8 cellular contexts compared by ENCODE assay signal in the genomic region with DNA sequence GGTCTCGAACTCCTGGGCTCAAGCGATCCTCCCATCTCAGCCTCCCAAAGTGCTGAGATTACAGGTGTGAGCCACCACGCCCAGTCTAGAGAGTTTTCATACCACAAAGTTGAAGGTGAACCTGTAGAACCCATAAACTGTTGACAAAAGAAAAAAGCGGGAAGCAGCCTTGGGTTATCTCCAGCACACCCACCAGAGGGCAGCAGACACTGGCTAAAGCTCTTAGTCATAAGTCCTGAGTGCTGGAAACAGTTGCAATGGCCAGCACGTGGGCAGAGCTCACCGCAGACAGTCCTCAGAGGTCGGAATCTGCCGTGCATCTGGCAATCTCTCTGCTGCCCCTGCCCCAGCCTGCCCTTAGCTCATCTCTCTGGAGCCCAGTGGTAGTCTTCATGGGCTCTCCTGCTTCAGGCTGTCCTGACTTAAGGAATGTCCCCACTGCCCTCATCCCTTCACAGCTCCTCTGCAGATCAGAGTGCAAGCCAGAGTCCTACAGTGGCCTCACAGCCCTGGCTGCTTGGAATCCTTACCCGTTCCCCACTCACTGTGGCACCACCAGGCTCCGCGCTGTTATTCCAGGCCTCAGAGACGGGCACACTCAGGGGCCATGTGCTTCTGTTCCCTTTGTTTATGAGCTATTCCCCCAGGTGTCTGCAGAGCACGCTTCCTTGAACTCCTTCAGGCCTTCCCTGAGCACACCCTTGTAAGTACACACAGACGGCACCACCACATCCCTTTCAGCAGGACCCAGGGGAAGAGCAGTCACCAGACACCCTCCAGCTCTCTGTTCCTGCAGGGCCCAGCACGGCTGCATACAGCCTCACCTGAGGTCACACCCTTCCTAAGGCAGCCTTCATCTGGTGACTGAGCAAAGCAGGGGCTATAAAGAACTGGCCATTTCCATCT. TPM values are rescaled to one million over a fixed set of nuclear protein-coding genes. Genes with fewer than 3 reads are reported as not detected.
DNase-seq lines count a peak whose midpoint lies in the region; ATAC-seq and TF ChIP-seq lines count a peak whose summit lies in the region.

No MANE protein-coding gene starts in this region.

- TF ChIP-seq CTCF in SU-DHL-6 (IDR thresholded peaks at IDR 0.05; ENCODE audit: insufficient read depth, low read length, poor library complexity, severe bottlenecking) (peak; percentile 82), heart left ventricle (IDR thresholded peaks at IDR 0.05) (peak; percentile 76 to 94 (median 88)), psoas muscle (IDR thresholded peaks at IDR 0.05) (peak; percentile 91), uterus (IDR thresholded peaks at IDR 0.05) (peak; percentile 92 to 96 (median 94))

- H3K9me2 ChIP-seq in GM23248 (ENCODE audit: insufficient read depth) (no peaks in the 10 kb centered on the region), SU-DHL-6 (replicated peaks; ENCODE audit: insufficient read depth, low read length) (no peaks in the 10 kb centered on the region)

- H3K27me3 ChIP-seq in CD4-positive, alpha-beta memory T cell (ENCODE audit: insufficient read depth, low read length), result no peaks in the 10 kb centered on the region
- no peaks in the 10 kb centered on the region; the same call in 1 of the 2 replicates for H3K27me3 ChIP-seq in GM23248 (replicated peaks; ENCODE audit: insufficient read depth)
- H3K27me3 ChIP-seq in SU-DHL-6 (ENCODE audit: low read length), result no peaks in the 10 kb centered on the region
- no peaks in the 10 kb centered on the region for H3K27me3 ChIP-seq in heart left ventricle
- no peaks in the 10 kb centered on the region for H3K27me3 ChIP-seq in psoas muscle (ENCODE audit: insufficient read depth in 3 of 3, low read length in 2 of 3)
- H3K27me3 ChIP-seq in uterus, result no peaks in the 10 kb centered on the region

- no peaks in the 10 kb centered on the region for H3K36me3 ChIP-seq in CD4-positive, alpha-beta memory T cell (ENCODE audit: insufficient read depth, low read length)
- H3K36me3 ChIP-seq in GM23248 (ENCODE audit: low read depth), result no peaks in the 10 kb centered on the region
- H3K36me3 ChIP-seq in SU-DHL-6 (ENCODE audit: low read length), result no peaks in the 10 kb centered on the region
- no peaks in the 10 kb centered on the region for H3K36me3 ChIP-seq in heart left ventricle
- no peaks in the 10 kb centered on the region for H3K36me3 ChIP-seq in psoas muscle (ENCODE audit: insufficient read depth in 1 of 2, low read depth in 1 of 2)
- no peaks in the 10 kb centered on the region for H3K36me3 ChIP-seq in uterus

- H3K36me3 Mint-ChIP-seq in CD4-positive, alpha-beta memory T cell, result no peaks in the 10 kb centered on the region

- no peaks in the 10 kb centered on the region for H4K20me1 ChIP-seq in GM23248 (ENCODE audit: insufficient read depth)
- no peaks in the 10 kb centered on the region for H4K20me1 ChIP-seq in SU-DHL-6 (ENCODE audit: low read depth, low read length)

- peak overlapping the region; percentile 55 for H2AFZ ChIP-seq in GM23248
- H2AFZ ChIP-seq in SU-DHL-6 (ENCODE audit: low read depth, low read length, severe bottlenecking), result peak overlapping the region; percentile 87

- peaks cover 0 to 5% (median 0%) of the 10 kb centered on the region in 8 donors for H3K9me3 Mint-ChIP-seq in CD4-positive, alpha-beta memory T cell

- POLR2A ChIA-PET in CD4-positive, alpha-beta memory T cell (lab: Charles Lee; ENCODE audit: partially characterized antibody), result interaction anchor here (1.0 to 1.1 kb wide), 2 partner anchors 259 to 267 kb away, joined by 4 to 15 read pairs; partner anchors contain the start of gene SMARCC1

- H3K4me2 ChIP-seq in GM23248 (ENCODE audit: unreplicated experiment) (peak overlapping the region; percentile 12), SU-DHL-6 (ENCODE audit: low read depth, low read length, poor library complexity, severe bottlenecking) (no peak overlapping the region)

- ATAC-seq in heart left ventricle (peak; percentile 69 to 98 (median 95)), psoas muscle (peak; percentile 97 to 100 (median 99))

- H3K4me3 Mint-ChIP-seq in CD4-positive, alpha-beta memory T cell, result no peak overlapping the region

- peak overlapping the region in 2 of 7 donors; percentile 66 for H3K27ac Mint-ChIP-seq in CD4-positive, alpha-beta memory T cell

- DNase-seq in CD4-positive, alpha-beta memory T cell, result peak; percentile 49 to 76 (median 65)
- peak; percentile 92 for DNase-seq in GM23248
- DNase-seq in NCI-H1436 treated with DMSO at 0.1 percent for 48 hours (lab: John Stamatoyannopoulos, UW), result peak; percentile 64
- DNase-seq in activated naive CD8-positive, alpha-beta T cell treated with anti-CD3 and anti-CD28 coated beads, Interleukin-2, amount 50 U/mL, for 16 hours (ENCODE audit: low read depth, low spot score), result peak; percentile 38
- peak; percentile 73 to 85 (median 81) for DNase-seq in heart left ventricle
- DNase-seq in psoas muscle, result peak; percentile 72 to 89
- peak; percentile 71 to 86 for DNase-seq in uterus

- no peaks in the 10 kb centered on the region for H3K27me3 Mint-ChIP-seq in CD4-positive, alpha-beta memory T cell

- WGBS in GM23248 (ENCODE audit: low coverage in 1 of 2, low lambda C conversion rate in 2 of 2, missing lambda C conversion rate in 2 of 2), 2 experiments, result 30 to 33% methylated on average over 15 of the region's 15 CpGs
- 33 to 51% (median 37%) methylated on average over 11 to 15 of the region's 15 CpGs for WGBS in heart left ventricle, 4 donors
- 34 to 39% (median 36%) methylated on average over 15 of the region's 15 CpGs for WGBS in psoas muscle, 3 donors

- H3K27ac ChIP-seq in CD4-positive, alpha-beta memory T cell (ENCODE audit: low read depth, low read length), result no peak overlapping the region
- H3K27ac ChIP-seq in GM23248, result no peak overlapping the region
- H3K27ac ChIP-seq in SU-DHL-6 (ENCODE audit: low read depth, low read length), result no peak overlapping the region
- H3K27ac ChIP-seq in heart left ventricle, result no peak overlapping the region
- no peak overlapping the region for H3K27ac ChIP-seq in psoas muscle
- H3K27ac ChIP-seq in uterus, result no peak overlapping the region

- no peaks in the 10 kb centered on the region for H3K4me1 ChIP-seq in CD4-positive, alpha-beta memory T cell (ENCODE audit: insufficient read depth, low read length)
- H3K4me1 ChIP-seq in GM23248 (ENCODE audit: insufficient read depth) (no peaks in the 10 kb centered on the region), heart left ventricle (peaks cover 0 to 8% (median 3%) of the 10 kb centered on the region in 12 donors), psoas muscle (no peaks in the 10 kb centered on the region), uterus (no peaks in the 10 kb centered on the region)

- no peaks in the 10 kb centered on the region for H3F3A ChIP-seq in GM23248 (ENCODE audit: insufficient read depth)
- no peaks in the 10 kb centered on the region for H3F3A ChIP-seq in SU-DHL-6 (ENCODE audit: insufficient read depth)

- H3K9ac ChIP-seq in GM23248 (no peak overlapping the region), SU-DHL-6 (ENCODE audit: low read length) (peak overlapping the region; percentile 35; the same call in 1 of the 2 replicates)

- in situ Hi-C loops in GM23248 (cut with MboI), result loop anchor here (10.0 kb wide), 1 partner anchor 272 kb away; no protein-coding TSS in a partner anchor

- H3K79me2 ChIP-seq in GM23248 (ENCODE audit: insufficient read depth) (no peaks in the 10 kb centered on the region), SU-DHL-6 (ENCODE audit: insufficient read depth, low read length) (no peaks in the 10 kb centered on the region)

- H3K4me3 ChIP-seq in CD4-positive, alpha-beta memory T cell (ENCODE audit: low read length in 2 of 2), result no peak overlapping the region
- no peak overlapping the region for H3K4me3 ChIP-seq in GM23248
- H3K4me3 ChIP-seq in SU-DHL-6 (ENCODE audit: insufficient read depth, low read length, poor library complexity, severe bottlenecking), result no peak overlapping the region
- no peak overlapping the region for H3K4me3 ChIP-seq in heart left ventricle
- no peak overlapping the region for H3K4me3 ChIP-seq in psoas muscle
- no peak overlapping the region for H3K4me3 ChIP-seq in uterus

- TF ChIP-seq POLR2A in heart left ventricle (IDR thresholded peaks at IDR 0.05) (no peak), uterus (IDR thresholded peaks at IDR 0.05) (no peak)

- H3K9me3 ChIP-seq in CD4-positive, alpha-beta memory T cell (ENCODE audit: control insufficient read depth in 1 of 2, low read length in 2 of 2), result no peaks in the 10 kb centered on the region
- no peaks in the 10 kb centered on the region for H3K9me3 ChIP-seq in GM23248 (ENCODE audit: low read depth)
- H3K9me3 ChIP-seq in SU-DHL-6 (ENCODE audit: insufficient read depth, low read length), result no peaks in the 10 kb centered on the region
- H3K9me3 ChIP-seq in heart left ventricle, result peaks cover 0 to 3% (median 0%) of the 10 kb centered on the region in 12 donors
- H3K9me3 ChIP-seq in psoas muscle, result no peaks in the 10 kb centered on the region
- no peaks in the 10 kb centered on the region for H3K9me3 ChIP-seq in uterus

- CTCF ChIA-PET in CD4-positive, alpha-beta memory T cell (lab: Charles Lee; ENCODE audit: partially characterized antibody), result interaction anchor here (0.6 to 6.1 kb wide), 21 partner anchors 9 to 470 kb away, joined by 3 to 140 read pairs (median 4); partner anchors contain the start of genes DHX30, ELP6 and SCAP

- intact Hi-C loops in CD4-positive, alpha-beta memory T cell (cut with micrococcal nuclease), result loop anchor here (1.0 kb wide), 2 partner anchors 267 to 468 kb away; no protein-coding TSS in a partner anchor
- intact Hi-C loops in heart left ventricle (cut with DNase I), result loop anchor here (1.0 to 10.0 kb wide), 5 partner anchors 90 to 632 kb away; partner anchors contain the start of gene DHX30 (in 1 of the 10)
- intact Hi-C loops in psoas muscle (cut with DNase I), result loop anchor here (1.0 to 2.0 kb wide), 2 partner anchors 266 to 267 kb away; no protein-coding TSS in a partner anchor
- intact Hi-C loops in uterus (cut with DNase I; ENCODE audit: low total_unique reads), result loop anchor here (5.0 kb wide), 1 partner anchor 280 kb away; the partner anchor contains the start of gene DHX30

- peaks cover 0 to 1% (median 0%) of the 10 kb centered on the region in 4 donors for H3K4me1 Mint-ChIP-seq in CD4-positive, alpha-beta memory T cell

RNA-seq across cellular contexts. Expression of gene ELP6, which starts 8.8 kb away (rescaled TPM):
- 10 to 100 TPM; 24.8 to 28.6 TPM for total RNA-seq in CD4-positive, alpha-beta memory T cell
- polyA plus RNA-seq in CD4-positive, alpha-beta memory T cell, result 10 to 100 TPM; 37.1 to 45.7 TPM
- 25.7 and 28.6 TPM in 2 replicates for total RNA-seq in GM23248 (2014; rRNA removed; shearing (Covaris generic))
- polyA plus RNA-seq in GM23248 (2016; fragmentation: Nextera tagmentation; extraction: Ambion mirVana) (34.9 and 36.0 TPM in 2 replicates), heart left ventricle (10 to 100 TPM; 26.6 to 33.5 TPM), psoas muscle (10 to 100 TPM; 24.3 to 50.9 (median 39.6) TPM)
- total RNA-seq in heart left ventricle (10 to 100 TPM; 14.9 to 22.1 (median 19.7) TPM), psoas muscle (10 to 100 TPM; 17.7 to 21.2 (median 19.3) TPM), uterus (10 to 100 TPM in 3 of 4 donors, 1 to 10 TPM in 1; 6.2 to 33.5 (median 22.5) TPM)

RNA-seq across cellular contexts. Expression of gene SCAP, which starts 46.6 kb away (rescaled TPM):
- total RNA-seq in CD4-positive, alpha-beta memory T cell, result 10 to 100 TPM; 85.7 to 88.1 TPM
- 10 to 100 TPM; 37.7 to 56.4 TPM for polyA plus RNA-seq in CD4-positive, alpha-beta memory T cell
- total RNA-seq in GM23248 (2014; rRNA removed; shearing (Covaris generic)), result 70.1 and 91.3 TPM in 2 replicates
- polyA plus RNA-seq in GM23248 (2016; fragmentation: Nextera tagmentation; extraction: Ambion mirVana) (34.6 and 34.7 TPM in 2 replicates), heart left ventricle (10 to 100 TPM; 36.8 to 55.5 TPM), psoas muscle (10 to 100 TPM; 18.9 to 29.8 (median 20.7) TPM)
- total RNA-seq in heart left ventricle (10 to 100 TPM; 37.2 to 71.6 (median 41.8) TPM), psoas muscle (10 to 100 TPM; 34.7 to 47.5 (median 40.7) TPM), uterus (10 to 100 TPM; 28.7 to 93.0 (median 48.3) TPM)

RNA-seq across cellular contexts. Expression of gene CSPG5, which starts 56.3 kb away (rescaled TPM):
- under 1 TPM; 0.20 to 0.42 TPM for total RNA-seq in CD4-positive, alpha-beta memory T cell
- polyA plus RNA-seq in CD4-positive, alpha-beta memory T cell, result not detected
- 0.54 TPM in 1 of 2 replicates, not detected in the other for total RNA-seq in GM23248 (2014; rRNA removed; shearing (Covaris generic))
- polyA plus RNA-seq in GM23248 (2016; fragmentation: Nextera tagmentation; extraction: Ambion mirVana) (not detected in 2 replicates), heart left ventricle (under 1 TPM in 1 of 2 donors, not detected in 1; 0.61 TPM), psoas muscle (under 1 TPM in 2 of 3 donors, not detected in 1; 0.21 to 0.25 TPM)
- total RNA-seq in heart left ventricle (under 1 TPM; 0.12 to 0.86 (median 0.25) TPM), psoas muscle (1 to 10 TPM in 1 of 4 donors, under 1 TPM in 3; 0.18 to 1.1 (median 0.35) TPM), uterus (1 to 10 TPM in 1 of 4 donors, under 1 TPM in 1, not detected in 2; 0.82 to 2.9 TPM)

Comparison
In these comparisons a context has a peak if more than half of its experiments do, and no peak if none do; other contexts are left out.
1. DNase-seq: peak in every context shown above with its lines; median percentile 92 in GM23248; 81 in heart left ventricle; 80 in psoas muscle; 78 in uterus; 65 in CD4-positive, alpha-beta memory T cell; 64 in NCI-H1436 treated with DMSO at 0.1 percent for 48 hours; 38 in activated naive CD8-positive, alpha-beta T cell treated with anti-CD3 and anti-CD28 coated beads, Interleukin-2, amount 50 U/mL, for 16 hours.